In genomic region chr5:126460459-126460858, GRCh38 we compare ENCODE assay signal across 27 cellular contexts. TPM values are rescaled to one million over a fixed set of nuclear protein-coding genes. Genes with fewer than 3 reads are reported as not detected.
DNase-seq lines count a peak whose midpoint lies in the region; ATAC-seq and TF ChIP-seq lines count a peak whose summit lies in the region.
"Had no signal": no experiment of that assay in that cellular context is flagged by ENCODE, and none has a peak within 500 bp of the region (broad histone marks: within the 10 kb centered on the region; RNA-seq: fewer than 3 reads in every experiment).

No MANE protein-coding gene starts in this region.

- peaks cover 3% of the 10 kb centered on the region for H3K79me2 ChIP-seq in hepatocyte

- no peak overlapping the region for H2AFZ ChIP-seq in hepatocyte

- TF ChIP-seq CTCF in ascending aorta (IDR thresholded peaks at IDR 0.05) (no peak), hepatocyte (IDR thresholded peaks at IDR 0.05; ENCODE audit: poor library complexity) (no peak), transverse colon (IDR thresholded peaks at IDR 0.05) (no peak)
- no peak for TF ChIP-seq CTCF in CD8-positive, alpha-beta T cell (IDR thresholded peaks at IDR 0.05)

- H3K27me3 Mint-ChIP-seq in CD8-positive, alpha-beta T cell (ENCODE audit: low read depth): no peaks in the 10 kb centered on the region

- ATAC-seq in HG02798 (IDR thresholded peaks at IDR 0.05; ENCODE audit: poor library complexity, unreplicated experiment): no peak
- no peak for ATAC-seq in GM19395 (IDR thresholded peaks at IDR 0.05; ENCODE audit: unreplicated experiment)
- ATAC-seq in CD8-positive, alpha-beta T cell: no peak
- ATAC-seq: left lung, natural killer cell, Panc1, pancreas, right cardiac atrium had no signal

- no peak for TF ChIP-seq POLR2A in transverse colon (IDR thresholded peaks at IDR 0.05)

- peaks cover 0 to 19% of the 10 kb centered on the region in 2 donors for H3K4me1 ChIP-seq in ascending aorta
- H3K4me1 ChIP-seq in hepatocyte (ENCODE audit: insufficient read depth): peaks cover 6% of the 10 kb centered on the region
- H3K4me1 ChIP-seq in transverse colon: peaks cover 13 to 50% (median 32%) of the 10 kb centered on the region in 4 donors
- H3K4me1 ChIP-seq in CD8-positive, alpha-beta T cell (ENCODE audit: insufficient read depth, low read length): no peaks in the 10 kb centered on the region
- H3K4me1 ChIP-seq: left lung had no signal

- TF ChIP-seq EP300 in transverse colon (IDR thresholded peaks at IDR 0.05; ENCODE audit: low read depth): no peak

- H3K27me3 ChIP-seq in ascending aorta (no peaks in the 10 kb centered on the region), hepatocyte (no peaks in the 10 kb centered on the region), transverse colon (no peaks in the 10 kb centered on the region)
- no peaks in the 10 kb centered on the region for H3K27me3 ChIP-seq in CD8-positive, alpha-beta T cell (ENCODE audit: insufficient read depth, low read length)
- H3K27me3 ChIP-seq: left lung, pancreas, spleen had no signal

- CTCF ChIA-PET in CD8-positive, alpha-beta T cell (lab: Charles Lee): no interaction called here

- in situ Hi-C loops in transverse colon (cut with MboI; ENCODE audit: low pct_ligation_motif_present in 1 of 4, low pct_unique_long_range_greater_than_20kb in 1 of 4, low sequenced_read_pairs in 3 of 4): no loop called here

- POLR2A ChIA-PET in CD8-positive, alpha-beta T cell (lab: Charles Lee): no interaction called here

- intact Hi-C loops in ascending aorta (cut with DNase I) (no loop called here), transverse colon (cut with DNase I; ENCODE audit: low total_unique reads) (no loop called here)
- intact Hi-C loops in CD8-positive, alpha-beta T cell (cut with DNase I, micrococcal nuclease): no loop called here

- H3K27ac ChIP-seq in ascending aorta (peak overlapping the region; percentile 3 to 44), hepatocyte (peak overlapping the region; percentile 67), transverse colon (peak overlapping the region in 3 of 4 donors; percentile 4 to 52 (median 33))
- no peak overlapping the region for H3K27ac ChIP-seq in CD8-positive, alpha-beta T cell (ENCODE audit: low read depth, low read length)
- H3K27ac ChIP-seq: HL-60, left lung, pancreas, WERI-Rb-1 had no signal

- DNase-seq in ascending aorta (ENCODE audit: low spot score in 2 of 2) (no peak), hepatocyte (ENCODE audit: low spot score) (no peak), nucleus accumbens (lab: John Stamatoyannopoulos, UW) (peak in 30 of 56 donors; percentile 2 to 66 (median 30)), transverse colon (no peak)
- no peak for DNase-seq in CD8-positive, alpha-beta T cell
- DNase-seq: activated CD4-positive, alpha-beta T cell treated with anti-CD3 and anti-CD28 coated beads for 48 hours; activated CD8-positive, alpha-beta memory T cell treated with anti-CD3 and anti-CD28 coated beads for 24 hours; activated gamma-delta T cell treated with Interleukin-2 at 50 U/mL for 16 hours; activated T-cell treated with anti-CD3 and anti-CD28 coated beads, Interleukin-2, amount 50 U/mL, for 1 hour; effector memory CD4-positive, alpha-beta T cell; erythroblast; left lung; natural killer cell; NCI-H2171; NCI-H524; NK-92 treated with Interleukin-12 subunit alpha and Interleukin-12 subunit beta, amount 100 ng/mL, for 24 hours; pancreas; right cardiac atrium; SHP77 treated with DMSO at 0.1 percent for 48 hours; spleen; SW 1271; T-helper 9 cell; WERI-Rb-1 had no signal

- H3K4me3 Mint-ChIP-seq in CD8-positive, alpha-beta T cell: no peak overlapping the region
- H3K4me3 Mint-ChIP-seq: natural killer cell had no signal

- no peaks in the 10 kb centered on the region for H3K9me2 ChIP-seq in hepatocyte (replicated peaks; ENCODE audit: insufficient read depth)

- H3K27ac Mint-ChIP-seq in CD8-positive, alpha-beta T cell: no peak overlapping the region
- H3K27ac Mint-ChIP-seq: natural killer cell had no signal

- peaks cover 21% of the 10 kb centered on the region for H3K4me1 Mint-ChIP-seq in CD8-positive, alpha-beta T cell (ENCODE audit: low read depth)

- H3K4me2 ChIP-seq in hepatocyte: no peak overlapping the region

- WGBS in hepatocyte (ENCODE audit: low lambda C conversion rate, missing lambda C conversion rate): 97% methylated on average over 4 of the region's 4 CpGs
- 85 to 95% methylated on average over 4 of the region's 4 CpGs for WGBS in transverse colon (ENCODE audit: low coverage in 1 of 2), 2 donors

- H3K36me3 ChIP-seq in ascending aorta (peaks cover 6 to 18% of the 10 kb centered on the region in 2 donors), hepatocyte (replicated peaks; ENCODE audit: insufficient read depth, low read depth) (no peaks in the 10 kb centered on the region), transverse colon (no peaks in the 10 kb centered on the region)
- no peaks in the 10 kb centered on the region for H3K36me3 ChIP-seq in CD8-positive, alpha-beta T cell (ENCODE audit: insufficient read depth, low read length)
- H3K36me3 ChIP-seq: pancreas, WERI-Rb-1 had no signal

- H3K4me3 ChIP-seq in ascending aorta: no peak overlapping the region
- no peak overlapping the region for H3K4me3 ChIP-seq in hepatocyte
- H3K4me3 ChIP-seq in transverse colon: no peak overlapping the region
- no peak overlapping the region for H3K4me3 ChIP-seq in CD8-positive, alpha-beta T cell (ENCODE audit: low read depth, low read length)
- H3K4me3 ChIP-seq: left lung, pancreas, spleen had no signal

- peaks cover 17% of the 10 kb centered on the region for H3K36me3 Mint-ChIP-seq in CD8-positive, alpha-beta T cell
- H3K36me3 Mint-ChIP-seq: natural killer cell had no signal

- H4K20me1 ChIP-seq in hepatocyte (ENCODE audit: insufficient read depth, poor library complexity, severe bottlenecking): no peaks in the 10 kb centered on the region

- no peaks in the 10 kb centered on the region for H3K9me3 ChIP-seq in ascending aorta
- H3K9me3 ChIP-seq in hepatocyte (ENCODE audit: low read depth): no peaks in the 10 kb centered on the region
- no peaks in the 10 kb centered on the region for H3K9me3 ChIP-seq in transverse colon
- no peaks in the 10 kb centered on the region for H3K9me3 ChIP-seq in CD8-positive, alpha-beta T cell (ENCODE audit: low read length)
- H3K9me3 ChIP-seq: left lung, pancreas, spleen had no signal

- no peaks in the 10 kb centered on the region for H3K9me3 Mint-ChIP-seq in CD8-positive, alpha-beta T cell
- H3K9me3 Mint-ChIP-seq: natural killer cell had no signal

RNA-seq across cellular contexts. Expression of gene GRAMD2B, which starts 37.2 kb away (rescaled TPM):
- total RNA-seq in ascending aorta (55.6 TPM), hepatocyte (24.4 and 32.5 TPM in 2 replicates), transverse colon (100 to 1,000 TPM in 3 of 4 donors, 10 to 100 TPM in 1; 93.9 to 191 (median 161) TPM)
- polyA plus RNA-seq in hepatocyte: 9.3 and 18.9 TPM in 2 replicates
- 10 to 100 TPM in 1 of 2 experiments, 1 to 10 TPM in 1; 8.2 to 10.4 TPM for total RNA-seq in CD8-positive, alpha-beta T cell

Comparison
In these comparisons a context has a peak if more than half of its experiments do, and no peak if none do; other contexts are left out.
1. DNase-seq: peak in nucleus accumbens (30 of 56); none in ascending aorta (0 of 2), hepatocyte (single experiment), transverse colon (single experiment) and CD8-positive, alpha-beta T cell (0 of 7).